28 cellular contexts compared by ENCODE assay signal in the genomic region with DNA sequence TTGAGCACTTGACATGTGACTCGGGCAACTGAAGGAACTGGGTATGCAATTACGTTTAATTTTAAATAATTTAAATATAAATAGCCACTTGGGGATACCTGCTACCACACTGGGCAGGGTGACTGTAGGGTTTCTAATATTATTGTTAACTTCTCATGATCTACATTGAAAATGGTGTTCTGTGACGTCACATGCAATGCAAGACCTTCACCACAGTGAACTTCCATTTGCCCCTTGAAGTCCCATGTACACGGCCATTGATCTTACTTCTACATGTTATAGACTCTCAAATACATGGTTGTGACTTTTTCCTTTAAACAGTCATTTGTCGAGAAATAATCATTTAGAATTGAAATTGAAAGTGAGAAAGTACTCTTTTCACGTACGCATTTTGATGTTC.
"Had no signal": no experiment of that assay in that cellular context is flagged by ENCODE, and none has a peak within 500 bp of the region (broad histone marks: within the 10 kb centered on the region; RNA-seq: fewer than 3 reads in every experiment).

No MANE protein-coding gene starts in this region.

- FAIRE-seq: urothelium cell line had no signal

- H3K9me3 Mint-ChIP-seq: stimulated activated memory B cell treated with anti-CD40 and anti-IgM and Interleukin-4, amounts not matched to agents 10 μg/mL and 1 μg/mL and 100 μg/mL, for 72 hours had no signal

- H3K4me3 ChIP-seq: stomach, suprapubic skin, testis, thoracic aorta, thyroid gland, tibial artery, tibial nerve, transverse colon, upper lobe of left lung, upper lobe of right lung, uterus, vagina had no signal

- H3K36me3 ChIP-seq: stomach, suprapubic skin, thoracic aorta, thyroid gland, tibial artery, transverse colon, upper lobe of left lung, upper lobe of right lung, uterus, vagina had no signal

- H3K27ac ChIP-seq: stomach, suprapubic skin, testis, thoracic aorta, thyroid gland, tibial artery, tibial nerve, transverse colon, upper lobe of left lung, upper lobe of right lung, uterus, vagina had no signal

- H3K4me1 ChIP-seq: suprapubic skin, testis, thyroid gland, tibial artery, tibial nerve, transverse colon, upper lobe of left lung, upper lobe of right lung, uterus, vagina had no signal

- H3K27me3 ChIP-seq: stomach, suprapubic skin, testis, thyroid gland, tibial artery, tibial nerve, transverse colon, upper lobe of left lung, upper lobe of right lung, uterus, vagina had no signal

- H3K4me3 Mint-ChIP-seq: stimulated activated effector memory CD8-positive, alpha-beta T cell treated with anti-CD3 and anti-CD28 coated beads, Interleukin-12 subunit alpha, Interleukin-12 subunit beta, amount 100 ng/mL, for 72 hours; stimulated activated memory B cell treated with anti-CD40 and anti-IgM and Interleukin-4, amounts not matched to agents 10 μg/mL and 1 μg/mL and 100 μg/mL, for 72 hours; stimulated activated naive B cell treated with anti-CD40 and anti-IgM and Interleukin-4, amounts not matched to agents 10 μg/mL and 1 μg/mL and 100 μg/mL, for 72 hours; stimulated activated naive CD8-positive, alpha-beta T cell treated with anti-CD3 and anti-CD28 coated beads, Interleukin-15, amount 100 ng/mL, for 72 hours; stimulated activated naive CD8-positive, alpha-beta T cell treated with anti-CD3 and anti-CD28 coated beads, Interleukin-15, Interleukin-2, amounts not matched to agents 100 ng/mL and 50 ng/mL, for 24 hours; type B pancreatic cell had no signal

- H3K9me3 ChIP-seq: stomach, suprapubic skin, testis, thoracic aorta, thyroid gland, tibial artery, transverse colon, upper lobe of left lung, upper lobe of right lung, uterus, vagina had no signal

- DNase-seq: stimulated activated CD4-positive, alpha-beta T cell treated with anti-CD3 and anti-CD28 coated beads, Interleukin-2, amount 100 ng/mL, for 48 hours; stimulated activated CD4-positive, alpha-beta T cell treated with anti-CD3 and anti-CD28 coated beads, Interleukin-4, amount 100 ng/mL, for 1 hour; stimulated activated CD4-positive, alpha-beta T cell treated with anti-CD3 and anti-CD28 coated beads, Interleukin-4, amount 100 ng/mL, for 24 hours; stimulated activated CD4-positive, alpha-beta T cell treated with anti-CD3 and anti-CD28 coated beads, Interleukin-4, amount 100 ng/mL, for 4 hours; stimulated activated naive B cell treated with anti-CD40 and anti-IgM and Interleukin-4, amounts not matched to agents 10 μg/mL and 1 μg/mL and 100 μg/mL, for 72 hours; stimulated activated naive CD4-positive, alpha-beta T cell; stimulated activated naive CD4-positive, alpha-beta T cell treated with Interleukin-2 at 50 U/mL for 16 hours; stimulated activated naive CD8-positive, alpha-beta T cell treated with anti-CD3 and anti-CD28 coated beads, Interleukin-15, amount 100 ng/mL, for 72 hours; stimulated activated naive CD8-positive, alpha-beta T cell treated with anti-CD3 and anti-CD28 coated beads, Interleukin-15, Interleukin-2, amounts not matched to agents 100 U/mL and 50 U/mL, for 24 hours; stomach; substantia nigra; testis; thyroid gland; tibial artery; transverse colon; trophoblast cell; upper lobe of left lung; upper lobe of right lung; uterus had no signal

- H3K36me3 Mint-ChIP-seq: stimulated activated effector memory CD8-positive, alpha-beta T cell treated with anti-CD3 and anti-CD28 coated beads, Interleukin-12 subunit alpha, Interleukin-12 subunit beta, amount 100 ng/mL, for 72 hours had no signal

- H3K27ac Mint-ChIP-seq: stimulated activated effector memory CD8-positive, alpha-beta T cell treated with anti-CD3 and anti-CD28 coated beads, Interleukin-12 subunit alpha, Interleukin-12 subunit beta, amount 100 ng/mL, for 72 hours; stimulated activated memory B cell treated with anti-CD40 and anti-IgM and Interleukin-4, amounts not matched to agents 10 μg/mL and 1 μg/mL and 100 μg/mL, for 72 hours; stimulated activated naive B cell treated with anti-CD40 and anti-IgM and Interleukin-4, amounts not matched to agents 10 μg/mL and 1 μg/mL and 100 μg/mL, for 72 hours; stimulated activated naive CD8-positive, alpha-beta T cell treated with anti-CD3 and anti-CD28 coated beads, Interleukin-15, amount 100 ng/mL, for 72 hours; stimulated activated naive CD8-positive, alpha-beta T cell treated with anti-CD3 and anti-CD28 coated beads, Interleukin-15, Interleukin-2, amounts not matched to agents 100 ng/mL and 50 ng/mL, for 24 hours; type B pancreatic cell had no signal

- H3K27me3 Mint-ChIP-seq: stimulated activated memory B cell treated with anti-CD40 and anti-IgM and Interleukin-4, amounts not matched to agents 10 μg/mL and 1 μg/mL and 100 μg/mL, for 72 hours; stimulated activated naive B cell treated with anti-CD40 and anti-IgM and Interleukin-4, amounts not matched to agents 10 μg/mL and 1 μg/mL and 100 μg/mL, for 72 hours; stimulated activated naive CD8-positive, alpha-beta T cell treated with anti-CD3 and anti-CD28 coated beads, Interleukin-15, amount 100 ng/mL, for 72 hours; stimulated activated naive CD8-positive, alpha-beta T cell treated with anti-CD3 and anti-CD28 coated beads, Interleukin-15, Interleukin-2, amounts not matched to agents 100 ng/mL and 50 ng/mL, for 24 hours; type B pancreatic cell had no signal

- ATAC-seq: stimulated activated effector memory CD8-positive, alpha-beta T cell treated with anti-CD3 and anti-CD28 coated beads, Interleukin-12 subunit alpha, Interleukin-12 subunit beta, amount 100 ng/mL, for 72 hours; stimulated activated memory B cell treated with anti-CD40 and anti-IgM and Interleukin-4, amounts not matched to agents 10 μg/mL and 1 μg/mL and 100 μg/mL, for 72 hours; stimulated activated naive B cell treated with anti-CD40 and anti-IgM and Interleukin-4, amounts not matched to agents 10 μg/mL and 1 μg/mL and 100 μg/mL, for 72 hours; stimulated activated naive CD8-positive, alpha-beta T cell treated with anti-CD3 and anti-CD28 coated beads, Interleukin-15, amount 100 ng/mL, for 72 hours; stimulated activated naive CD8-positive, alpha-beta T cell treated with anti-CD3 and anti-CD28 coated beads, Interleukin-15, Interleukin-2, amounts not matched to agents 100 U/mL and 50 U/mL, for 24 hours; upper lobe of right lung had no signal
